ENCODE assay signal across 16 cellular contexts in genomic region chr7:104230606-104231005, GRCh38. TPM values are rescaled to one million over a fixed set of nuclear protein-coding genes. Genes with fewer than 3 reads are reported as not detected.
DNase-seq lines count a peak whose midpoint lies in the region; ATAC-seq and TF ChIP-seq lines count a peak whose summit lies in the region.
"Had no signal": no experiment of that assay in that cellular context is flagged by ENCODE, and none has a peak within 500 bp of the region (broad histone marks: within the 10 kb centered on the region; RNA-seq: fewer than 3 reads in every experiment).

No MANE protein-coding gene starts in this region.

- DNase-seq in DMS 273 (lab: John Stamatoyannopoulos, UW; ENCODE audit: unreplicated experiment), result peak; percentile 98
- peak; percentile 95 for DNase-seq in NCI-H1105 treated with DMSO at 0.1 percent for 48 hours (lab: John Stamatoyannopoulos, UW)
- DNase-seq in NCI-H82 treated with DMSO at 0.1 percent for 48 hours (lab: John Stamatoyannopoulos, UW; ENCODE audit: unreplicated experiment), result peak; percentile 85
- peak; percentile 63 to 65 for DNase-seq in fibroblast of lung (ENCODE audit: low read depth in 2 of 2)
- DNase-seq in CD4-positive, alpha-beta memory T cell, result no peak
- DNase-seq in NCI-H2196 (lab: John Stamatoyannopoulos, UW; ENCODE audit: unreplicated experiment), result no peak
- DNase-seq in endothelial cell (ENCODE audit: low spot score), result no peak
- DNase-seq: activated B cell treated with CpG ODN at 0.5 μM for 24 hours; stimulated activated CD4-positive, alpha-beta T cell treated with anti-CD3 and anti-CD28 coated beads, Interleukin-4, amount 100 ng/mL, for 24 hours; T-helper 2 cell had no signal

- intact Hi-C loops in CD4-positive, alpha-beta memory T cell (cut with micrococcal nuclease), result loop anchor here (1.0 to 5.0 kb wide), 2 partner anchors 618 to 1357 kb away; no protein-coding TSS in a partner anchor

- H3K27me3 Mint-ChIP-seq in CD4-positive, alpha-beta memory T cell, result peaks cover 7 to 18% of the 10 kb centered on the region in 2 donors
- H3K27me3 Mint-ChIP-seq in endothelial cell (ENCODE audit: unreplicated experiment), result no peaks in the 10 kb centered on the region

- H3K9me3 ChIP-seq in fibroblast of lung (ENCODE audit: control insufficient read depth, insufficient read depth, low read depth, low read length), result no peaks in the 10 kb centered on the region
- no peaks in the 10 kb centered on the region for H3K9me3 ChIP-seq in CD4-positive, alpha-beta memory T cell (ENCODE audit: control insufficient read depth in 1 of 2, low read length in 2 of 2)
- H3K9me3 ChIP-seq: suprapubic skin had no signal

- H3K4me2 ChIP-seq in fibroblast of lung (ENCODE audit: extremely low read depth, insufficient read depth, low read length), result no peak overlapping the region

- CTCF ChIA-PET in CD4-positive, alpha-beta memory T cell (lab: Charles Lee; ENCODE audit: partially characterized antibody), result interaction anchor here (0.9 to 3.5 kb wide), 6 partner anchors 10 to 687 kb away, joined by 3 to 36 read pairs (median 14); no protein-coding TSS in a partner anchor

- H3K36me3 Mint-ChIP-seq in CD4-positive, alpha-beta memory T cell, result no peaks in the 10 kb centered on the region
- H3K36me3 Mint-ChIP-seq in endothelial cell (ENCODE audit: low read depth, unreplicated experiment), result no peaks in the 10 kb centered on the region

- H3K4me3 Mint-ChIP-seq in CD4-positive, alpha-beta memory T cell, result no peak overlapping the region
- H3K4me3 Mint-ChIP-seq in endothelial cell (ENCODE audit: unreplicated experiment), result no peak overlapping the region
- H3K4me3 Mint-ChIP-seq: activated B cell treated with CpG ODN at 0.5 μM for 24 hours had no signal

- TF ChIP-seq CTCF in fibroblast of lung (conservative IDR thresholded peaks at IDR 0.05 in 1 of 2, IDR thresholded peaks at IDR 0.05 in 1 of 2; ENCODE audit: low read depth in 1 of 2, low read length in 2 of 2) (no peak), endothelial cell (IDR thresholded peaks at IDR 0.05; ENCODE audit: unreplicated experiment) (no peak)

- no peak overlapping the region for H2AFZ ChIP-seq in fibroblast of lung (ENCODE audit: low read length)

- H3K36me3 ChIP-seq in fibroblast of lung (ENCODE audit: control insufficient read depth, insufficient read depth, low read length), result no peaks in the 10 kb centered on the region
- H3K36me3 ChIP-seq in CD4-positive, alpha-beta memory T cell (ENCODE audit: insufficient read depth, low read length), result no peaks in the 10 kb centered on the region
- H3K36me3 ChIP-seq: suprapubic skin had no signal

- no peak overlapping the region for H3K4me3 ChIP-seq in fibroblast of lung (replicated peaks in 1 of 4; ENCODE audit: control extremely low read depth in 1 of 4, insufficient read depth in 1 of 4, low read depth in 3 of 4, low read length in 4 of 4)
- no peak overlapping the region for H3K4me3 ChIP-seq in CD4-positive, alpha-beta memory T cell (ENCODE audit: low read length in 2 of 2)
- H3K4me3 ChIP-seq: skin epidermis, suprapubic skin had no signal

- no peaks in the 10 kb centered on the region for H3K4me1 ChIP-seq in fibroblast of lung (ENCODE audit: control insufficient read depth, extremely low read depth, insufficient read depth, low read length)
- no peaks in the 10 kb centered on the region for H3K4me1 ChIP-seq in CD4-positive, alpha-beta memory T cell (ENCODE audit: insufficient read depth, low read length)
- H3K4me1 ChIP-seq: parathyroid adenoma, suprapubic skin had no signal

- peaks cover 0 to 5% (median 4%) of the 10 kb centered on the region in 4 donors for H3K4me1 Mint-ChIP-seq in CD4-positive, alpha-beta memory T cell
- no peaks in the 10 kb centered on the region for H3K4me1 Mint-ChIP-seq in endothelial cell (ENCODE audit: unreplicated experiment)

- H4K20me1 ChIP-seq in fibroblast of lung (ENCODE audit: control insufficient read depth, extremely low read depth, insufficient read depth, low read length), result no peaks in the 10 kb centered on the region

- peak overlapping the region in 1 of 7 donors; percentile 28 for H3K27ac Mint-ChIP-seq in CD4-positive, alpha-beta memory T cell
- no peak overlapping the region for H3K27ac Mint-ChIP-seq in endothelial cell (ENCODE audit: unreplicated experiment)
- H3K27ac Mint-ChIP-seq: activated B cell treated with CpG ODN at 0.5 μM for 24 hours; activated T-helper 2 cell treated with anti-CD3 and anti-CD28 coated beads, Interferon-gamma antibody, Interleukin-2, Interleukin-4, amounts not matched to agents 10 μg/mL and 5 μg/mL and 100 μg/mL, durations not matched to agents 14 hours and 24 hours and 36 hours had no signal

- H3K27ac ChIP-seq in fibroblast of lung (ENCODE audit: insufficient read depth, low read length), result no peak overlapping the region
- H3K27ac ChIP-seq in CD4-positive, alpha-beta memory T cell (ENCODE audit: low read depth, low read length), result no peak overlapping the region
- H3K27ac ChIP-seq: parathyroid adenoma, RWPE1, skin epidermis, suprapubic skin had no signal

- no peak overlapping the region for H3K9ac ChIP-seq in fibroblast of lung (ENCODE audit: insufficient read depth, low read length)
- H3K9ac ChIP-seq: parathyroid adenoma had no signal

- H3K79me2 ChIP-seq in fibroblast of lung (ENCODE audit: control insufficient read depth, insufficient read depth, low read length), result no peaks in the 10 kb centered on the region
- H3K79me2 ChIP-seq: parathyroid adenoma had no signal

- POLR2A ChIA-PET in CD4-positive, alpha-beta memory T cell (lab: Charles Lee; ENCODE audit: partially characterized antibody), result no interaction called here

- ATAC-seq in GM21576 (IDR thresholded peaks at IDR 0.05; ENCODE audit: unreplicated experiment), result no peak

- H3K27me3 ChIP-seq in fibroblast of lung (ENCODE audit: control insufficient read depth, insufficient read depth, low read length), result no peaks in the 10 kb centered on the region
- no peaks in the 10 kb centered on the region for H3K27me3 ChIP-seq in CD4-positive, alpha-beta memory T cell (ENCODE audit: insufficient read depth, low read length)

- no peaks in the 10 kb centered on the region for H3K9me3 Mint-ChIP-seq in CD4-positive, alpha-beta memory T cell
- H3K9me3 Mint-ChIP-seq in endothelial cell (ENCODE audit: unreplicated experiment), result no peaks in the 10 kb centered on the region
- H3K9me3 Mint-ChIP-seq: activated B cell treated with CpG ODN at 0.5 μM for 24 hours; activated T-helper 2 cell treated with anti-CD3 and anti-CD28 coated beads, Interferon-gamma antibody, Interleukin-2, Interleukin-4, amounts not matched to agents 10 μg/mL and 5 μg/mL and 100 μg/mL, durations not matched to agents 14 hours and 24 hours and 36 hours had no signal

RNA-seq across cellular contexts. Expression of gene ORC5, which starts 22.8 kb away (rescaled TPM):
- total RNA-seq in fibroblast of lung (18.8 and 22.9 TPM in 2 replicates), endothelial cell (ENCODE audit: unreplicated experiment) (16.7 TPM)
- polyA plus RNA-seq in fibroblast of lung, result 12.1 and 14.3 TPM in 2 replicates
- polyA plus RNA-seq in fibroblast of lung (2012), result 15.1 and 21.6 TPM in 2 replicates
- polyA minus RNA-seq in fibroblast of lung (ENCODE audit: low replicate concordance), result 2.2 and 10.1 TPM in 2 replicates
- total RNA-seq in CD4-positive, alpha-beta memory T cell, result 10 to 100 TPM; 26.4 to 31.2 TPM
- 10 to 100 TPM; 19.0 to 28.3 TPM for polyA plus RNA-seq in CD4-positive, alpha-beta memory T cell

Comparison
In these comparisons a context has a peak if more than half of its experiments do, and no peak if none do; other contexts are left out.
1. DNase-seq: peak in DMS 273 (single experiment), NCI-H1105 treated with DMSO at 0.1 percent for 48 hours (single experiment), NCI-H82 treated with DMSO at 0.1 percent for 48 hours (single experiment) and fibroblast of lung (2 of 2); none in CD4-positive, alpha-beta memory T cell (0 of 5), NCI-H2196 (single experiment) and endothelial cell (single experiment).